ENCODE assay signal across 12 cellular contexts in the genomic region with DNA sequence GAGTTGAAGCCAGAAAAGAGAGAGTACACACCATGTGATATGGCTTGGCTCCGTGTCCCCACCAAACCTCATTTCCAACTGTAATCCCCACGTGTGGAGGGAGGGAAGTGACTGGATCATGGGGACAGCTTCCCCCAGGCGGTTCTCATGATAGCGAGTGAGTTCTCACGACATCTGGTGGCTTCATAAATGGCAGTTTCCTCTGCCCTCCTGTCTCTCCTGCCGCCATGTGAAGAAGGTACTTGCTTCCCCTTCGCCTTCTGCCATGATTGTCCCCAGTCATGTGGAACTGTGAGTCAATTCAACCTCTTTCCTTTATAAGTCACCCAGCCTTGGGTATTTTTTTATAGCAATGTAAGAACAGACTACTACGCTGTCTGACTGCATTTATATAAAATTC. TPM values are rescaled to one million over a fixed set of nuclear protein-coding genes. Genes with fewer than 3 reads are reported as not detected.
DNase-seq lines count a peak whose midpoint lies in the region; ATAC-seq and TF ChIP-seq lines count a peak whose summit lies in the region.
"Had no signal": no experiment of that assay in that cellular context is flagged by ENCODE, and none has a peak within 500 bp of the region (broad histone marks: within the 10 kb centered on the region; RNA-seq: fewer than 3 reads in every experiment).

No MANE protein-coding gene starts in this region.

- no peak for TF ChIP-seq CTCF in BE2C (IDR thresholded peaks at IDR 0.05; ENCODE audit: low read depth, low read length)

- no peak overlapping the region for H4K91ac ChIP-seq in mesenchymal stem cell (ENCODE audit: low read length)

- H3K27me3 ChIP-seq in BE2C (no peaks in the 10 kb centered on the region), mesenchymal stem cell (ENCODE audit: control insufficient read depth in 1 of 2, insufficient read depth in 1 of 2, low read length in 2 of 2) (no peaks in the 10 kb centered on the region)

- no peak overlapping the region for H2AFZ ChIP-seq in mesenchymal stem cell (ENCODE audit: low read depth, low read length)

- H3K27ac Mint-ChIP-seq in activated T-helper 17 cell treated with anti-CD3 and anti-CD28 coated beads, Interleukin-2, amount 50 U/mL, for 72 hours = peak overlapping the region; percentile 37

- H3K9ac ChIP-seq in mesenchymal stem cell (ENCODE audit: low read length) = peak overlapping the region; percentile 39

- H3K27ac ChIP-seq in mesenchymal stem cell (ENCODE audit: low read length, poor library complexity, severe bottlenecking) = no peak overlapping the region

- no peaks in the 10 kb centered on the region for H3K36me3 Mint-ChIP-seq in activated T-helper 17 cell treated with anti-CD3 and anti-CD28 coated beads, Interleukin-2, amount 50 U/mL, for 72 hours (ENCODE audit: low read depth)

- no peak overlapping the region for H2BK5ac ChIP-seq in mesenchymal stem cell (ENCODE audit: low read depth, low read length, poor library complexity, severe bottlenecking)

- WGBS in mesenchymal stem cell = 82% methylated on average over 6 of the region's 8 CpGs

- H3K4me1 Mint-ChIP-seq in activated T-helper 17 cell treated with anti-CD3 and anti-CD28 coated beads, Interleukin-2, amount 50 U/mL, for 72 hours = peaks cover 24% of the 10 kb centered on the region

- H2BK12ac ChIP-seq in mesenchymal stem cell (ENCODE audit: low read length in 2 of 2) = no peak overlapping the region

- H3K9me3 Mint-ChIP-seq in activated T-helper 17 cell treated with anti-CD3 and anti-CD28 coated beads, Interleukin-2, amount 50 U/mL, for 72 hours = no peaks in the 10 kb centered on the region
- H3K9me3 Mint-ChIP-seq: activated naive CD8-positive, alpha-beta T cell treated with anti-CD3 and anti-CD28 coated beads, Interleukin-2, amount 10 ng/mL, durations not matched to agents 7 days and 5 days had no signal

- H3K36me3 ChIP-seq in BE2C (no peaks in the 10 kb centered on the region), mesenchymal stem cell (ENCODE audit: control insufficient read depth in 1 of 2, insufficient read depth in 2 of 2, low read depth in 1 of 2, low read length in 2 of 2) (peaks cover 0 to 4% of the 10 kb centered on the region in 2 experiments)
- H3K36me3 ChIP-seq: esophagus muscularis mucosa had no signal

- DNase-seq in BE2C (peak; percentile 45), GF-D8 (lab: John Stamatoyannopoulos, UW) (peak; percentile 28), mesenchymal stem cell (peak; percentile 8), putamen (ENCODE audit: low spot score) (no peak), LoVo (ENCODE audit: low spot score) (no peak)
- DNase-seq: activated naive CD8-positive, alpha-beta T cell treated with anti-CD3 and anti-CD28 coated beads, Interleukin-2, amount 10 ng/mL, durations not matched to agents 7 days and 5 days; NCI-H1417 treated with DMSO at 0.1 percent for 48 hours; SIG-M5 had no signal

- no peak for ATAC-seq in activated T-helper 17 cell treated with anti-CD3 and anti-CD28 coated beads, Interleukin-2, amount 50 U/mL, for 72 hours (replicated peaks)
- ATAC-seq in GM21717 (IDR thresholded peaks at IDR 0.05; ENCODE audit: unreplicated experiment) (no peak), HG02973 (IDR thresholded peaks at IDR 0.05; ENCODE audit: unreplicated experiment) (no peak)

- H2AK5ac ChIP-seq in mesenchymal stem cell (ENCODE audit: low read length, severe bottlenecking) = no peak overlapping the region

- H4K8ac ChIP-seq in mesenchymal stem cell (ENCODE audit: low read length) = no peak overlapping the region

- no peak overlapping the region for H3K4me3 Mint-ChIP-seq in activated T-helper 17 cell treated with anti-CD3 and anti-CD28 coated beads, Interleukin-2, amount 50 U/mL, for 72 hours
- H3K4me3 Mint-ChIP-seq: activated naive CD8-positive, alpha-beta T cell treated with anti-CD3 and anti-CD28 coated beads, Interleukin-2, amount 10 ng/mL, durations not matched to agents 7 days and 5 days had no signal

- H3K23ac ChIP-seq in mesenchymal stem cell (ENCODE audit: low read length in 2 of 2) = no peak overlapping the region

- H3K14ac ChIP-seq in mesenchymal stem cell (ENCODE audit: low read length in 2 of 2) = no peak overlapping the region

- no peak overlapping the region for H2BK120ac ChIP-seq in mesenchymal stem cell (ENCODE audit: low read depth, low read length)

- H3K18ac ChIP-seq in mesenchymal stem cell (ENCODE audit: low read depth in 1 of 2, low read length in 2 of 2) = no peak overlapping the region

- H3K4me2 ChIP-seq in mesenchymal stem cell (ENCODE audit: low read length, poor library complexity, severe bottlenecking) = no peak overlapping the region

- no peak overlapping the region for H2BK15ac ChIP-seq in mesenchymal stem cell (ENCODE audit: low read depth, poor library complexity, severe bottlenecking)

- peaks cover 52% of the 10 kb centered on the region for H3K79me1 ChIP-seq in mesenchymal stem cell (replicated peaks; ENCODE audit: low read length, poor library complexity, severe bottlenecking)

- H3K4me3 ChIP-seq in BE2C (ENCODE audit: low read depth, low read length) (no peak overlapping the region), mesenchymal stem cell (ENCODE audit: insufficient read depth in 1 of 2, low read depth in 1 of 2, low read length in 2 of 2) (no peak overlapping the region)
- H3K4me3 ChIP-seq: esophagus muscularis mucosa had no signal

- no peaks in the 10 kb centered on the region for H3K27me3 Mint-ChIP-seq in activated T-helper 17 cell treated with anti-CD3 and anti-CD28 coated beads, Interleukin-2, amount 50 U/mL, for 72 hours
- H3K27me3 Mint-ChIP-seq: activated naive CD8-positive, alpha-beta T cell treated with anti-CD3 and anti-CD28 coated beads, Interleukin-2, amount 10 ng/mL, durations not matched to agents 7 days and 5 days had no signal

- H3K9me3 ChIP-seq in BE2C = no peaks in the 10 kb centered on the region
- H3K9me3 ChIP-seq in mesenchymal stem cell (ENCODE audit: control insufficient read depth, low read length) = no peaks in the 10 kb centered on the region
- H3K9me3 ChIP-seq: esophagus muscularis mucosa had no signal

- peaks cover 22% of the 10 kb centered on the region for H3K4me1 ChIP-seq in BE2C
- H3K4me1 ChIP-seq in mesenchymal stem cell (ENCODE audit: control insufficient read depth, insufficient read depth, low read depth, low read length) = peaks cover 29% of the 10 kb centered on the region

- no peak overlapping the region for H3K4ac ChIP-seq in mesenchymal stem cell (ENCODE audit: low read depth in 1 of 2, low read length in 2 of 2)

RNA-seq across cellular contexts. Expression of a gene that starts 40.3 kb away (rescaled TPM):
- polyA plus RNA-seq in BE2C (2012; ENCODE audit: insufficient read depth, insufficient read length, low read depth) = 78.1 TPM
- total RNA-seq in activated T-helper 17 cell treated with anti-CD3 and anti-CD28 coated beads, Interleukin-2, amount 50 U/mL, for 72 hours = 10 to 100 TPM; 13.4 to 14.5 TPM
- polyA plus RNA-seq in mesenchymal stem cell (2013, experiment 1 of 2) = 9.1 TPM
- polyA plus RNA-seq in mesenchymal stem cell (2013, experiment 2 of 2) = 6.2 TPM

Comparison
In these comparisons a context has a peak if more than half of its experiments do, and no peak if none do; other contexts are left out.
1. DNase-seq: peak in BE2C (single experiment), GF-D8 (single experiment) and mesenchymal stem cell (single experiment); none in putamen (single experiment) and LoVo (single experiment).